19 cellular contexts compared by ENCODE assay signal in genomic region chr2:229627728-229628127, GRCh38.
"Had no signal": no experiment of that assay in that cellular context is flagged by ENCODE, and none has a peak within 500 bp of the region (broad histone marks: within the 10 kb centered on the region; RNA-seq: fewer than 3 reads in every experiment).

No MANE protein-coding gene starts in this region.

- H3K9me3 ChIP-seq: ascending aorta, gastroesophageal sphincter, left lung, suprapubic skin had no signal

- H3K27me3 ChIP-seq: ascending aorta, gastroesophageal sphincter, left lung, suprapubic skin had no signal

- H3K27ac Mint-ChIP-seq: activated CD4-positive, alpha-beta memory T cell treated with anti-CD3 and anti-CD28 coated beads for 36 hours; activated CD8-positive, alpha-beta memory T cell treated with anti-CD3 and anti-CD28 coated beads, Interleukin-2, amount 10 ng/mL, durations not matched to agents 7 days and 5 days; activated naive CD4-positive, alpha-beta T cell treated with anti-CD3 and anti-CD28 coated beads for 36 hours; activated naive CD8-positive, alpha-beta T cell treated with anti-CD3 and anti-CD28 coated beads, Interleukin-2, amount 50 U/mL, for 24 hours; activated T-helper 2 cell treated with anti-CD3 and anti-CD28 coated beads, Interferon-gamma antibody, Interleukin-2, Interleukin-4, amounts not matched to agents 10 μg/mL and 5 μg/mL and 100 μg/mL, durations not matched to agents 14 hours and 24 hours and 36 hours; natural killer cell treated with Interleukin-12 subunit alpha and Interleukin-12 subunit beta and Interleukin-15 and Interleukin-18, amount 100 ng/mL, for 72 hours; stimulated activated naive CD8-positive, alpha-beta T cell treated with anti-CD3 and anti-CD28 coated beads, Interleukin-15, Interleukin-2, amounts not matched to agents 100 ng/mL and 50 ng/mL, for 24 hours; type B pancreatic cell had no signal

- DNase-seq: activated CD4-positive, alpha-beta memory T cell treated with anti-CD3 and anti-CD28 coated beads for 36 hours; activated CD8-positive, alpha-beta memory T cell treated with anti-CD3 and anti-CD28 coated beads, Interleukin-2, amount 10 ng/mL, durations not matched to agents 7 days and 5 days; activated naive CD4-positive, alpha-beta T cell treated with anti-CD3 and anti-CD28 coated beads for 36 hours; activated naive CD8-positive, alpha-beta T cell treated with anti-CD3 and anti-CD28 coated beads, Interleukin-2, amount 50 U/mL, for 24 hours; activated T-cell treated with anti-CD3 and anti-CD28 coated beads, Interleukin-2, amount 50 U/mL, for 1 hour; left lung; occipital lobe; right cardiac atrium; stimulated activated CD4-positive, alpha-beta T cell treated with anti-CD3 and anti-CD28 coated beads, Interleukin-4, amount 100 ng/mL, for 4 hours; stimulated activated CD8-positive, alpha-beta memory T cell treated with anti-CD3 and anti-CD28 coated beads, Interleukin-4, amount 100 ng/mL, for 48 hours had no signal

- H3K4me1 ChIP-seq: ascending aorta, gastroesophageal sphincter, left lung, suprapubic skin had no signal

- H3K36me3 Mint-ChIP-seq: activated CD4-positive, alpha-beta memory T cell treated with anti-CD3 and anti-CD28 coated beads for 36 hours; activated CD8-positive, alpha-beta memory T cell treated with anti-CD3 and anti-CD28 coated beads, Interleukin-2, amount 10 ng/mL, durations not matched to agents 7 days and 5 days; natural killer cell treated with Interleukin-12 subunit alpha and Interleukin-12 subunit beta and Interleukin-15 and Interleukin-18, amount 100 ng/mL, for 72 hours; type B pancreatic cell had no signal

- H3K36me3 ChIP-seq: ascending aorta, gastroesophageal sphincter, left lung, suprapubic skin had no signal

- H3K9me3 Mint-ChIP-seq: activated CD4-positive, alpha-beta memory T cell treated with anti-CD3 and anti-CD28 coated beads for 36 hours; activated naive CD4-positive, alpha-beta T cell treated with anti-CD3 and anti-CD28 coated beads for 36 hours; activated naive CD8-positive, alpha-beta T cell treated with anti-CD3 and anti-CD28 coated beads, Interleukin-2, amount 50 U/mL, for 24 hours; activated T-helper 2 cell treated with anti-CD3 and anti-CD28 coated beads, Interferon-gamma antibody, Interleukin-2, Interleukin-4, amounts not matched to agents 10 μg/mL and 5 μg/mL and 100 μg/mL, durations not matched to agents 14 hours and 24 hours and 36 hours; stimulated activated naive CD8-positive, alpha-beta T cell treated with anti-CD3 and anti-CD28 coated beads, Interleukin-15, Interleukin-2, amounts not matched to agents 100 ng/mL and 50 ng/mL, for 24 hours; type B pancreatic cell had no signal

- ATAC-seq: activated CD8-positive, alpha-beta memory T cell treated with anti-CD3 and anti-CD28 coated beads, Interleukin-2, amount 10 ng/mL, durations not matched to agents 7 days and 5 days; activated naive CD8-positive, alpha-beta T cell treated with anti-CD3 and anti-CD28 coated beads, Interleukin-2, amount 50 U/mL, for 24 hours; gastroesophageal sphincter; left lung; right cardiac atrium had no signal

- H3K4me3 Mint-ChIP-seq: activated CD4-positive, alpha-beta memory T cell treated with anti-CD3 and anti-CD28 coated beads for 36 hours; activated CD8-positive, alpha-beta memory T cell treated with anti-CD3 and anti-CD28 coated beads, Interleukin-2, amount 10 ng/mL, durations not matched to agents 7 days and 5 days; activated naive CD4-positive, alpha-beta T cell treated with anti-CD3 and anti-CD28 coated beads for 36 hours; activated naive CD8-positive, alpha-beta T cell treated with anti-CD3 and anti-CD28 coated beads, Interleukin-2, amount 50 U/mL, for 24 hours; natural killer cell treated with Interleukin-12 subunit alpha and Interleukin-12 subunit beta and Interleukin-15 and Interleukin-18, amount 100 ng/mL, for 72 hours; stimulated activated naive CD8-positive, alpha-beta T cell treated with anti-CD3 and anti-CD28 coated beads, Interleukin-15, Interleukin-2, amounts not matched to agents 100 ng/mL and 50 ng/mL, for 24 hours; type B pancreatic cell had no signal

- H3K4me3 ChIP-seq: ascending aorta, gastroesophageal sphincter, left lung, skin epidermis, suprapubic skin had no signal

- H3K27ac ChIP-seq: ascending aorta, gastroesophageal sphincter, left lung, skin epidermis, suprapubic skin, VCaP had no signal

- H3K4me1 Mint-ChIP-seq: activated CD8-positive, alpha-beta memory T cell treated with anti-CD3 and anti-CD28 coated beads, Interleukin-2, amount 10 ng/mL, durations not matched to agents 7 days and 5 days; activated naive CD8-positive, alpha-beta T cell treated with anti-CD3 and anti-CD28 coated beads, Interleukin-2, amount 50 U/mL, for 24 hours had no signal
